18 cellular contexts compared by ENCODE assay signal in genomic region chr17:50787106-50787505, GRCh38. TPM values are rescaled to one million over a fixed set of nuclear protein-coding genes. Genes with fewer than 3 reads are reported as not detected.
DNase-seq lines count a peak whose midpoint lies in the region; ATAC-seq, FAIRE-seq and TF ChIP-seq lines count a peak whose summit lies in the region.
"Had no signal": no experiment of that assay in that cellular context is flagged by ENCODE, and none has a peak within 500 bp of the region (broad histone marks: within the 10 kb centered on the region; RNA-seq: fewer than 3 reads in every experiment).

No MANE protein-coding gene starts in this region.

- TF ChIP-seq RAD21 in HepG2 (CRISPR knock-in tag; IDR thresholded peaks at IDR 0.05) = no peak

- TF ChIP-seq CTCF in HepG2 (CRISPR knock-in tag; IDR thresholded peaks at IDR 0.05) (no peak), right lobe of liver (IDR thresholded peaks at IDR 0.05) (no peak), keratinocyte (optimal IDR thresholded peaks at IDR 0.05 in 1 of 3, IDR thresholded peaks at IDR 0.05 in 1 of 3, conservative IDR thresholded peaks at IDR 0.05 in 1 of 3; ENCODE audit: extremely low read depth in 1 of 3, insufficient read depth in 2 of 3, low read length in 3 of 3) (no peak), vagina (IDR thresholded peaks at IDR 0.05) (no peak)

- TF ChIP-seq POLR2A in HepG2 (IDR thresholded peaks at IDR 0.05; ENCODE audit: insufficient read depth in 1 of 2, low read depth in 2 of 2, low read length in 2 of 2) = no peak
- TF ChIP-seq POLR2A in right lobe of liver (IDR thresholded peaks at IDR 0.05) = no peak
- no peak for TF ChIP-seq POLR2A in vagina (IDR thresholded peaks at IDR 0.05)

- TF ChIP-seq EP300 in HepG2 (IDR thresholded peaks at IDR 0.05; ENCODE audit: low read depth in 2 of 2, low read length in 2 of 2) = no peak
- no peak for TF ChIP-seq EP300 in HepG2 (CRISPR knock-in tag; IDR thresholded peaks at IDR 0.05; ENCODE audit: borderline replicate concordance)

- H4K20me1 ChIP-seq in HepG2 (ENCODE audit: insufficient read depth, low read length) (no peaks in the 10 kb centered on the region), keratinocyte (ENCODE audit: control insufficient read depth, extremely low read depth, insufficient read depth, low read length) (no peaks in the 10 kb centered on the region)

- dilution Hi-C loops in keratinocyte (cut with MboI; ENCODE audit: extremely low pct_ligation_motif_present, low sequenced_read_pairs) = no loop called here

- H3K4me2 ChIP-seq in HepG2 (ENCODE audit: low read depth, low read length) (no peak overlapping the region), keratinocyte (ENCODE audit: control insufficient read depth, extremely low read depth, insufficient read depth, low read depth, low read length) (peak overlapping the region; percentile 46)

- ATAC-seq in HepG2 (no peak), right lobe of liver (no peak), GM21360 (IDR thresholded peaks at IDR 0.05; ENCODE audit: unreplicated experiment) (no peak)

- H3K4me3 ChIP-seq in HepG2 (replicated peaks in 1 of 3; ENCODE audit: insufficient read depth in 1 of 3, low read depth in 2 of 3, low read length in 3 of 3) (no peak overlapping the region), right lobe of liver (no peak overlapping the region), keratinocyte (ENCODE audit: control insufficient read depth in 2 of 3, extremely low read depth in 1 of 3, insufficient read depth in 2 of 3, low read depth in 1 of 3, low read length in 3 of 3) (no peak overlapping the region), vagina (no peak overlapping the region)

- no TSS peak for BruUV-seq in HepG2 (replicated peaks; lab: Mats Ljungman, UMichigan)

- WGBS in HepG2 (ENCODE audit: low lambda C conversion rate) = 65% methylated on average over 7 of the region's 7 CpGs
- no CpG with 5 or more reads among the region's 7 CpGs for WGBS in right lobe of liver (ENCODE audit: insufficient coverage, low coverage, low lambda C conversion rate, missing lambda C conversion rate)

- H3K4me1 ChIP-seq in HepG2 (ENCODE audit: insufficient read depth, low read length) (peaks cover 23% of the 10 kb centered on the region), right lobe of liver (peaks cover 0 to 16% (median 2%) of the 10 kb centered on the region in 4 donors), keratinocyte (ENCODE audit: control insufficient read depth, extremely low read depth, insufficient read depth, low read length) (peaks cover 29% of the 10 kb centered on the region), vagina (peaks cover 30% of the 10 kb centered on the region)

- in situ Hi-C loops in HepG2 (cut with HindIII; ENCODE audit: extremely low pct_ligation_motif_present, low pct_unique_long_range_greater_than_20kb) = loop anchor here (5.0 kb wide), 1 partner anchor 55 kb away; no protein-coding TSS in a partner anchor

- CTCF ChIA-PET in HepG2 (lab: Yijun Ruan, JAX; ENCODE audit: low intra/inter-chr PET ratio, low total read pairs) = no interaction called here

- no peak for FAIRE-seq in HepG2 (lab: Jason Lieb, UNC)
- peak; percentile 91 for FAIRE-seq in keratinocyte (lab: Jason Lieb, UNC)
- FAIRE-seq: urothelium cell line had no signal

- DNase-seq in HepG2 (ENCODE audit: low spot score) (no peak), right lobe of liver (no peak), keratinocyte (ENCODE audit: low read depth, low spot score) (peak; percentile 82), vagina (ENCODE audit: extremely low spot score in 2 of 2) (no peak), NCI-H1105 treated with DMSO at 0.1 percent for 48 hours (lab: John Stamatoyannopoulos, UW) (no peak), activated T-cell treated with anti-CD3 and anti-CD28 coated beads for 4 hours (no peak)
- DNase-seq: activated naive CD4-positive, alpha-beta T cell; brain microvascular endothelial cell; CD4-positive, alpha-beta memory T cell; stimulated activated CD4-positive, alpha-beta T cell treated with anti-CD3 and anti-CD28 coated beads, Interleukin-2, amount 100 ng/mL, for 48 hours had no signal

- H3K9me3 ChIP-seq in HepG2 (ENCODE audit: low read length) = no peaks in the 10 kb centered on the region
- no peaks in the 10 kb centered on the region for H3K9me3 ChIP-seq in right lobe of liver
- H3K9me3 ChIP-seq in keratinocyte (ENCODE audit: control insufficient read depth, low read depth, low read length) = no peaks in the 10 kb centered on the region
- no peaks in the 10 kb centered on the region for H3K9me3 ChIP-seq in vagina

- H2AFZ ChIP-seq in HepG2 (ENCODE audit: low read length) (no peak overlapping the region), keratinocyte (ENCODE audit: control insufficient read depth, low read length) (peak overlapping the region; percentile 65)

- POLR2A ChIA-PET in HepG2 (lab: Yijun Ruan, JAX) = no interaction called here

- peaks cover 2 to 8% of the 10 kb centered on the region in 2 experiments; a peak in 2 of 5 replicates for H3K27me3 ChIP-seq in HepG2 (ENCODE audit: control insufficient read depth in 1 of 2, insufficient read depth in 2 of 2, low read length in 2 of 2)
- no peaks in the 10 kb centered on the region for H3K27me3 ChIP-seq in right lobe of liver
- H3K27me3 ChIP-seq in keratinocyte (ENCODE audit: control insufficient read depth, extremely low read depth, insufficient read depth, low read length) = no peaks in the 10 kb centered on the region
- no peaks in the 10 kb centered on the region for H3K27me3 ChIP-seq in vagina
- H3K27me3 ChIP-seq: brain microvascular endothelial cell had no signal

- H3K27ac ChIP-seq in HepG2 (ENCODE audit: extremely low read length, insufficient read depth, low read length) = no peak overlapping the region
- no peak overlapping the region for H3K27ac ChIP-seq in right lobe of liver
- H3K27ac ChIP-seq in angular gyrus (ENCODE audit: low read depth, low read length) = peak overlapping the region; percentile 91
- H3K27ac ChIP-seq in keratinocyte (ENCODE audit: control insufficient read depth, insufficient read depth, low read length) = peak overlapping the region; percentile 63
- H3K27ac ChIP-seq in vagina = peak overlapping the region; percentile 34
- H3K27ac ChIP-seq: brain microvascular endothelial cell, VCaP had no signal

- no peaks in the 10 kb centered on the region for H3K79me2 ChIP-seq in HepG2 (ENCODE audit: insufficient read depth, low read length)
- H3K79me2 ChIP-seq in keratinocyte (ENCODE audit: control insufficient read depth, insufficient read depth, low read length) = no peaks in the 10 kb centered on the region

- intact Hi-C loops in HepG2 (cut with micrococcal nuclease; ENCODE audit: unreplicated experiment) (no loop called here), right lobe of liver (cut with DNase I) (loop anchor here in 1 of 2 donors (10.0 kb wide), 1 partner anchor 168 kb away; no protein-coding TSS in a partner anchor), vagina (cut with DNase I) (loop anchor here (5.0 kb wide), 1 partner anchor 55 kb away; no protein-coding TSS in a partner anchor)

- no peaks in the 10 kb centered on the region for H3K36me3 ChIP-seq in HepG2 (replicated peaks in 1 of 2; ENCODE audit: control insufficient read depth in 1 of 2, insufficient read depth in 2 of 2, low read length in 2 of 2)
- no peaks in the 10 kb centered on the region for H3K36me3 ChIP-seq in right lobe of liver
- H3K36me3 ChIP-seq in keratinocyte (ENCODE audit: control insufficient read depth in 2 of 2, extremely low read depth in 1 of 2, insufficient read depth in 2 of 2, low read length in 2 of 2) = no peaks in the 10 kb centered on the region
- no peaks in the 10 kb centered on the region for H3K36me3 ChIP-seq in vagina
- H3K36me3 ChIP-seq: brain microvascular endothelial cell had no signal

- H3K9ac ChIP-seq in HepG2 (ENCODE audit: insufficient read depth, low read depth, low read length) (no peak overlapping the region), keratinocyte (ENCODE audit: control insufficient read depth, extremely low read depth, insufficient read depth, low read length) (peak overlapping the region; percentile 11)

- no peaks in the 10 kb centered on the region for H3K9me1 ChIP-seq in keratinocyte (ENCODE audit: control insufficient read depth, extremely low read depth, insufficient read depth, low read length)

RNA-seq across cellular contexts. Expression of gene ANKRD40CL, which starts 19.8 kb away (rescaled TPM):
- total RNA-seq in HepG2 (2016; rRNA removed; fragmentation: Illumina TruSeq; extraction: Trizol) (0.11 TPM in 1 of 2 replicates, not detected in the other), right lobe of liver (under 1 TPM in 1 of 6 experiments, not detected in 5; 0.29 TPM), vagina (not detected)
- 0.35 TPM in 1 of 2 replicates, not detected in the other for total RNA-seq in HepG2 (2016; cell fraction: cytosol; rRNA removed; fragmentation: Illumina TruSeq; extraction: Trizol; ENCODE audit: low read depth)
- total RNA-seq in HepG2 (2016; cell fraction: insoluble cytoplasmic fraction; rRNA removed; fragmentation: Illumina TruSeq; extraction: Trizol) = not detected in 2 replicates
- total RNA-seq in HepG2 (2016; cell fraction: membrane; rRNA removed; fragmentation: Illumina TruSeq; extraction: Trizol) = 0.52 TPM in 1 of 2 replicates, not detected in the other
- total RNA-seq in HepG2 (2016; cell fraction: nucleus; rRNA removed; fragmentation: Illumina TruSeq; extraction: Trizol) = not detected in 2 replicates
- polyA plus RNA-seq in HepG2 (2011; rRNA removed) (0.03 and 0.09 TPM in 2 replicates), keratinocyte (not detected in 3 replicates)
- polyA plus RNA-seq in HepG2 (2011; cell fraction: cytosol; rRNA removed) = 0.05 TPM in 1 of 2 replicates, not detected in the other
- polyA plus RNA-seq in HepG2 (2011; cell fraction: nucleus; rRNA removed) = 0.03 TPM in 1 of 2 replicates, not detected in the other
- 0.27 and 0.63 TPM in 2 replicates for polyA plus RNA-seq in HepG2 (2012)
- not detected in 2 replicates for polyA plus RNA-seq in HepG2 (2016; cell fraction: cytosol; fragmentation: Illumina TruSeq; extraction: Trizol; ENCODE audit: low read depth)
- polyA plus RNA-seq in HepG2 (2016; cell fraction: insoluble cytoplasmic fraction; fragmentation: Illumina TruSeq; extraction: Trizol; ENCODE audit: low read depth) = not detected in 2 replicates
- 0.27 TPM in 1 of 2 replicates, not detected in the other for polyA plus RNA-seq in HepG2 (2016; cell fraction: membrane; fragmentation: Illumina TruSeq; extraction: Trizol; ENCODE audit: low read depth)
- not detected in 2 replicates for polyA plus RNA-seq in HepG2 (2016; cell fraction: nucleus; fragmentation: Illumina TruSeq; extraction: Trizol; ENCODE audit: insufficient read depth, low read depth)
- not detected in 2 replicates for polyA minus RNA-seq in HepG2 (2011; rRNA and poly(A)+ RNA removed; ENCODE audit: low replicate concordance)
- not detected in 2 replicates for polyA minus RNA-seq in HepG2 (2011; cell fraction: cytosol; rRNA and poly(A)+ RNA removed)
- polyA minus RNA-seq in HepG2 (2011; cell fraction: nucleus; rRNA and poly(A)+ RNA removed) = 0.26 TPM in 1 of 2 replicates, not detected in the other
- polyA plus RNA-seq in keratinocyte (2011; ENCODE audit: low read depth) = not detected
- polyA plus RNA-seq in keratinocyte (2011; cell fraction: cytosol; rRNA removed) = not detected in 2 replicates
- not detected in 2 replicates for polyA plus RNA-seq in keratinocyte (2011; cell fraction: nucleus; rRNA removed)
- not detected in 2 replicates for polyA plus RNA-seq in keratinocyte (2012; ENCODE audit: low replicate concordance)
- not detected in 3 replicates for polyA minus RNA-seq in keratinocyte
- polyA minus RNA-seq in keratinocyte (2011; cell fraction: cytosol; rRNA and poly(A)+ RNA removed) = not detected
- polyA minus RNA-seq in keratinocyte (2011; cell fraction: nucleus; rRNA and poly(A)+ RNA removed) = not detected in 2 replicates
- total RNA-seq: A673; CD4-positive, alpha-beta memory T cell; glomerular endothelial cell had no signal
- polyA plus RNA-seq: CD4-positive, alpha-beta memory T cell had no signal

RNA-seq across cellular contexts. Expression of gene WFIKKN2, which starts 48.3 kb away (rescaled TPM):
- total RNA-seq in HepG2 (2016; rRNA removed; fragmentation: Illumina TruSeq; extraction: Trizol) = not detected in 2 replicates
- total RNA-seq in HepG2 (2016; cell fraction: cytosol; rRNA removed; fragmentation: Illumina TruSeq; extraction: Trizol; ENCODE audit: low read depth) = not detected in 2 replicates
- total RNA-seq in HepG2 (2016; cell fraction: insoluble cytoplasmic fraction; rRNA removed; fragmentation: Illumina TruSeq; extraction: Trizol) = 0.02 TPM in 1 of 2 replicates, not detected in the other
- not detected in 2 replicates for total RNA-seq in HepG2 (2016; cell fraction: membrane; rRNA removed; fragmentation: Illumina TruSeq; extraction: Trizol)
- not detected in 2 replicates for total RNA-seq in HepG2 (2016; cell fraction: nucleus; rRNA removed; fragmentation: Illumina TruSeq; extraction: Trizol)
- polyA plus RNA-seq in HepG2 (2011; rRNA removed) = not detected in 2 replicates
- 0.01 TPM in 2 replicates for polyA plus RNA-seq in HepG2 (2011; cell fraction: cytosol; rRNA removed)
- polyA plus RNA-seq in HepG2 (2011; cell fraction: nucleus; rRNA removed) = 0.06 TPM in 1 of 2 replicates, not detected in the other
- polyA plus RNA-seq in HepG2 (2012) = not detected in 2 replicates
- not detected in 2 replicates for polyA plus RNA-seq in HepG2 (2016; cell fraction: cytosol; fragmentation: Illumina TruSeq; extraction: Trizol; ENCODE audit: low read depth)
- not detected in 2 replicates for polyA plus RNA-seq in HepG2 (2016; cell fraction: insoluble cytoplasmic fraction; fragmentation: Illumina TruSeq; extraction: Trizol; ENCODE audit: low read depth)
- not detected in 2 replicates for polyA plus RNA-seq in HepG2 (2016; cell fraction: membrane; fragmentation: Illumina TruSeq; extraction: Trizol; ENCODE audit: low read depth)
- polyA plus RNA-seq in HepG2 (2016; cell fraction: nucleus; fragmentation: Illumina TruSeq; extraction: Trizol; ENCODE audit: insufficient read depth, low read depth) = 0.12 TPM in 1 of 2 replicates, not detected in the other
- polyA minus RNA-seq in HepG2 (2011; rRNA and poly(A)+ RNA removed; ENCODE audit: low replicate concordance) = not detected in 2 replicates
- polyA minus RNA-seq in HepG2 (2011; cell fraction: cytosol; rRNA and poly(A)+ RNA removed) = not detected in 2 replicates
- not detected in 2 replicates for polyA minus RNA-seq in HepG2 (2011; cell fraction: nucleus; rRNA and poly(A)+ RNA removed)
- not detected for total RNA-seq in right lobe of liver
- polyA plus RNA-seq in keratinocyte = not detected in 3 replicates
- polyA plus RNA-seq in keratinocyte (2011; ENCODE audit: low read depth) = not detected
- polyA plus RNA-seq in keratinocyte (2011; cell fraction: cytosol; rRNA removed) = not detected in 2 replicates
- not detected in 2 replicates for polyA plus RNA-seq in keratinocyte (2011; cell fraction: nucleus; rRNA removed)
- not detected in 2 replicates for polyA plus RNA-seq in keratinocyte (2012; ENCODE audit: low replicate concordance)
- not detected in 3 replicates for polyA minus RNA-seq in keratinocyte
- not detected for polyA minus RNA-seq in keratinocyte (2011; cell fraction: cytosol; rRNA and poly(A)+ RNA removed)
- polyA minus RNA-seq in keratinocyte (2011; cell fraction: nucleus; rRNA and poly(A)+ RNA removed) = not detected in 2 replicates
- 0.49 TPM for total RNA-seq in vagina
- total RNA-seq: A673; CD4-positive, alpha-beta memory T cell; glomerular endothelial cell; HT-29; mononuclear cell had no signal
- polyA plus RNA-seq: CD4-positive, alpha-beta memory T cell had no signal

Comparison
In these comparisons a context has a peak if more than half of its experiments do, and no peak if none do; other contexts are left out.
1. H3K27ac ChIP-seq: peak in angular gyrus (single experiment), keratinocyte (single experiment) and vagina (single experiment); none in HepG2 (single experiment) and right lobe of liver (0 of 3).